8 cellular contexts compared by ENCODE assay signal in genomic region chr12:93741741-93742085, GRCh38.
A peak's percentile ranks its signal among the peaks of the same experiment; 100 is the strongest.
DNase-seq lines count a peak whose midpoint lies in the region; ATAC-seq and TF ChIP-seq lines count a peak whose summit lies in the region.

No MANE protein-coding gene starts in this region.

- H3K9me3 Mint-ChIP-seq in CD14-positive monocyte: peaks cover 0 to 2% (median 0%) of the 10 kb centered on the region in 7 donors
- no peaks in the 10 kb centered on the region for H3K9me3 Mint-ChIP-seq in activated naive CD4-positive, alpha-beta T cell treated with anti-CD3 and anti-CD28 coated beads, Interleukin-2, amount 50 U/mL, for 72 hours

- DNase-seq in CD14-positive monocyte (ENCODE audit: low spot score): no peak
- peak; percentile 58 for DNase-seq in GM20000 (ENCODE audit: low spot score)
- DNase-seq in HuH-7.5 (ENCODE audit: low spot score): peak; percentile 39
- no peak for DNase-seq in activated naive CD4-positive, alpha-beta T cell treated with anti-CD3 and anti-CD28 coated beads, Interleukin-2, amount 50 U/mL, for 72 hours (ENCODE audit: low spot score in 2 of 2)
- no peak for DNase-seq in left ventricle myocardium inferior
- no peak for DNase-seq in sigmoid colon
- no peak for DNase-seq in retina
- no peak for DNase-seq in GDM1 (lab: John Stamatoyannopoulos, UW)

- H3K36me3 Mint-ChIP-seq in CD14-positive monocyte: peaks cover 0 to 5% of the 10 kb centered on the region in 2 donors
- H3K36me3 Mint-ChIP-seq in activated naive CD4-positive, alpha-beta T cell treated with anti-CD3 and anti-CD28 coated beads, Interleukin-2, amount 50 U/mL, for 72 hours: no peaks in the 10 kb centered on the region

- TF ChIP-seq EP300 in sigmoid colon (IDR thresholded peaks at IDR 0.05): no peak

- H3K9me3 ChIP-seq in left ventricle myocardium inferior (replicated peaks) (no peaks in the 10 kb centered on the region), sigmoid colon (no peaks in the 10 kb centered on the region)

- peaks cover 84% of the 10 kb centered on the region for H3K4me1 ChIP-seq in left ventricle myocardium inferior
- peaks cover 0 to 72% (median 51%) of the 10 kb centered on the region in 4 donors for H3K4me1 ChIP-seq in sigmoid colon

- intact Hi-C loops in CD14-positive monocyte (cut with micrococcal nuclease) (loop anchor here (5.0 to 10.0 kb wide), 3 partner anchors 64 to 167 kb away; partner anchors contain the start of genes CRADD (in 2 of the 2) and SOCS2 (in 1 of the 2)), left ventricle myocardium inferior (cut with micrococcal nuclease) (loop anchor here (5.0 kb wide), 1 partner anchor 169 kb away; the partner anchor contains the start of gene SOCS2), sigmoid colon (cut with DNase I) (loop anchor here (1.0 to 5.0 kb wide), 3 partner anchors 36 to 171 kb away; no protein-coding TSS in a partner anchor)

- TF ChIP-seq CTCF in CD14-positive monocyte (IDR thresholded peaks at IDR 0.05) (no peak), GM20000 (IDR thresholded peaks at IDR 0.05; ENCODE audit: extremely low read depth, missing control alignments) (no peak), left ventricle myocardium inferior (IDR thresholded peaks at IDR 0.05; ENCODE audit: borderline replicate concordance) (no peak), sigmoid colon (IDR thresholded peaks at IDR 0.05) (no peak)

- no peak for TF ChIP-seq POLR2A in sigmoid colon (IDR thresholded peaks at IDR 0.05)

- peak overlapping the region; percentile 93 for H3K27ac ChIP-seq in left ventricle myocardium inferior (replicated peaks)
- peak overlapping the region; percentile 86 to 94 (median 90) for H3K27ac ChIP-seq in sigmoid colon

- H3K4me3 ChIP-seq in left ventricle myocardium inferior (peak overlapping the region; percentile 71), sigmoid colon (peak overlapping the region; percentile 43 to 62 (median 57))

- peak overlapping the region; percentile 96 to 99 for H3K4me3 Mint-ChIP-seq in CD14-positive monocyte

- peak overlapping the region in 4 of 7 donors; percentile 33 to 76 (median 68) for H3K27ac Mint-ChIP-seq in CD14-positive monocyte
- H3K27ac Mint-ChIP-seq in activated naive CD4-positive, alpha-beta T cell treated with anti-CD3 and anti-CD28 coated beads, Interleukin-2, amount 50 U/mL, for 72 hours: peak overlapping the region; percentile 48 to 72

- H3K27me3 ChIP-seq in left ventricle myocardium inferior (ENCODE audit: low read depth) (no peaks in the 10 kb centered on the region), sigmoid colon (no peaks in the 10 kb centered on the region)

- peak; percentile 54 to 57 for ATAC-seq in activated naive CD4-positive, alpha-beta T cell treated with anti-CD3 and anti-CD28 coated beads, Interleukin-2, amount 50 U/mL, for 72 hours

- H3K36me3 ChIP-seq in left ventricle myocardium inferior (no peaks in the 10 kb centered on the region), sigmoid colon (no peaks in the 10 kb centered on the region)

- 10 to 11% methylated on average over 8 of the region's 8 CpGs for WGBS in sigmoid colon, 2 donors

- H3K27me3 Mint-ChIP-seq in CD14-positive monocyte (ENCODE audit: low read depth in 3 of 3): peaks cover 1 to 15% (median 5%) of the 10 kb centered on the region in 3 donors

- peaks cover 38% of the 10 kb centered on the region for H3K4me1 Mint-ChIP-seq in CD14-positive monocyte

Comparison
In these comparisons a context has a peak if more than half of its experiments do, and no peak if none do; other contexts are left out.
1. DNase-seq: peak in GM20000 (single experiment) and HuH-7.5 (single experiment); none in CD14-positive monocyte (single experiment), activated naive CD4-positive, alpha-beta T cell treated with anti-CD3 and anti-CD28 coated beads, Interleukin-2, amount 50 U/mL, for 72 hours (0 of 2), left ventricle myocardium inferior (single experiment), sigmoid colon (single experiment), retina (single experiment) and GDM1 (single experiment).